Comparison of ENCODE assay signal across 28 cellular contexts in genomic region chr4:147791341-147791740, GRCh38. TPM values are rescaled to one million over a fixed set of nuclear protein-coding genes. Genes with fewer than 3 reads are reported as not detected.
DNase-seq lines count a peak whose midpoint lies in the region; ATAC-seq, FAIRE-seq and TF ChIP-seq lines count a peak whose summit lies in the region.
"Had no signal": no experiment of that assay in that cellular context is flagged by ENCODE, and none has a peak within 500 bp of the region (broad histone marks: within the 10 kb centered on the region; RNA-seq: fewer than 3 reads in every experiment).

No MANE protein-coding gene starts in this region.

- peaks cover 43% of the 10 kb centered on the region for H3K4me1 Mint-ChIP-seq in activated T-helper 17 cell treated with anti-CD3 and anti-CD28 coated beads, Interleukin-2, amount 50 U/mL, for 72 hours
- H3K4me1 Mint-ChIP-seq: B cell had no signal

- no peak for TF ChIP-seq CTCF in heart left ventricle (IDR thresholded peaks at IDR 0.05)
- no peak for TF ChIP-seq CTCF in keratinocyte (optimal IDR thresholded peaks at IDR 0.05 in 1 of 3, IDR thresholded peaks at IDR 0.05 in 1 of 3, conservative IDR thresholded peaks at IDR 0.05 in 1 of 3; ENCODE audit: extremely low read depth in 1 of 3, insufficient read depth in 2 of 3, low read length in 3 of 3)

- H3K36me3 Mint-ChIP-seq in activated T-helper 17 cell treated with anti-CD3 and anti-CD28 coated beads, Interleukin-2, amount 50 U/mL, for 72 hours (ENCODE audit: low read depth): peaks cover 5% of the 10 kb centered on the region
- H3K36me3 Mint-ChIP-seq: CD14-positive monocyte; CD8-positive, alpha-beta memory T cell had no signal

- H3K9me3 Mint-ChIP-seq in activated T-helper 17 cell treated with anti-CD3 and anti-CD28 coated beads, Interleukin-2, amount 50 U/mL, for 72 hours: no peaks in the 10 kb centered on the region
- H3K9me3 Mint-ChIP-seq: CD14-positive monocyte; CD8-positive, alpha-beta memory T cell had no signal

- dilution Hi-C loops in keratinocyte (cut with MboI; ENCODE audit: extremely low pct_ligation_motif_present, low sequenced_read_pairs): no loop called here

- H3K4me3 ChIP-seq in heart left ventricle (no peak overlapping the region), right cardiac atrium (ENCODE audit: low read length) (no peak overlapping the region), keratinocyte (ENCODE audit: control insufficient read depth in 2 of 3, extremely low read depth in 1 of 3, insufficient read depth in 2 of 3, low read depth in 1 of 3, low read length in 3 of 3) (no peak overlapping the region), urinary bladder (ENCODE audit: low read depth, low read length) (no peak overlapping the region)
- H3K4me3 ChIP-seq: GM23248, MG63 had no signal

- H3K27me3 ChIP-seq in heart left ventricle (no peaks in the 10 kb centered on the region), right cardiac atrium (ENCODE audit: control insufficient read depth, insufficient read depth) (no peaks in the 10 kb centered on the region), keratinocyte (ENCODE audit: control insufficient read depth, extremely low read depth, insufficient read depth, low read length) (no peaks in the 10 kb centered on the region)
- H3K27me3 ChIP-seq: MG63 had no signal

- H3K36me3 ChIP-seq in heart left ventricle: no peaks in the 10 kb centered on the region
- no peaks in the 10 kb centered on the region for H3K36me3 ChIP-seq in keratinocyte (ENCODE audit: control insufficient read depth in 2 of 2, extremely low read depth in 1 of 2, insufficient read depth in 2 of 2, low read length in 2 of 2)
- H3K36me3 ChIP-seq in urinary bladder (ENCODE audit: insufficient read depth): no peaks in the 10 kb centered on the region
- H3K36me3 ChIP-seq: MG63 had no signal

- no peaks in the 10 kb centered on the region for H3K9me3 ChIP-seq in heart left ventricle
- H3K9me3 ChIP-seq in right cardiac atrium (ENCODE audit: control insufficient read depth, low read length): no peaks in the 10 kb centered on the region
- no peaks in the 10 kb centered on the region for H3K9me3 ChIP-seq in keratinocyte (ENCODE audit: control insufficient read depth, low read depth, low read length)
- H3K9me3 ChIP-seq: MG63 had no signal

- no peak for DNase-seq in heart left ventricle
- DNase-seq in right cardiac atrium: no peak
- DNase-seq in keratinocyte (ENCODE audit: low read depth, low spot score): no peak
- DNase-seq in HT-29 (ENCODE audit: low spot score): no peak
- no peak for DNase-seq in HUDEP-2 (lab: John Stamatoyannopoulos, UW; ENCODE audit: unreplicated experiment in 76 of 76)
- no peak for DNase-seq in activated effector memory CD4-positive, alpha-beta T cell treated with anti-CD3 and anti-CD28 coated beads, Interleukin-2, amount 50 U/mL, for 16 hours
- DNase-seq: CD8-positive, alpha-beta memory T cell; GM23248; H7; KBM-7; MG63; NCI-H1105 treated with DMSO at 0.1 percent for 48 hours; NCI-H146; NCI-H1930; NCI-H2107; NCI-H446 treated with DMSO at 0.1 percent for 48 hours; NCI-H526; NCI-H82; NK-92 treated with Interleukin-12 subunit alpha and Interleukin-12 subunit beta, amount 100 ng/mL, for 24 hours; RPMI8226; SHP77 had no signal

- peaks cover 74% of the 10 kb centered on the region for H3K79me2 ChIP-seq in keratinocyte (ENCODE audit: control insufficient read depth, insufficient read depth, low read length)

- 94 to 97% (median 96%) methylated on average over 17 of the region's 17 CpGs for WGBS in heart left ventricle, 4 donors
- whole genome bisulfite sequencing in right cardiac atrium: 98% methylated on average over 17 of the region's 17 CpGs
- 97% methylated on average over 17 of the region's 17 CpGs for WGBS in urinary bladder

- TF ChIP-seq POLR2A in heart left ventricle (IDR thresholded peaks at IDR 0.05): no peak

- peaks cover 2% of the 10 kb centered on the region for H3K9me1 ChIP-seq in keratinocyte (ENCODE audit: control insufficient read depth, extremely low read depth, insufficient read depth, low read length)

- no peak for FAIRE-seq in keratinocyte (lab: Jason Lieb, UNC)
- FAIRE-seq: D721Med, GM18507 had no signal

- intact Hi-C loops in heart left ventricle (cut with DNase I): loop anchor here in 1 of 10 donors (5.0 to 10.0 kb wide), 2 partner anchors 59 to 63 kb away; partner anchors contain the start of gene ARHGAP10
- intact Hi-C loops in right cardiac atrium (cut with DNase I): no loop called here

- ATAC-seq in heart left ventricle: no peak
- ATAC-seq in right cardiac atrium: no peak
- ATAC-seq in activated T-helper 17 cell treated with anti-CD3 and anti-CD28 coated beads, Interleukin-2, amount 50 U/mL, for 72 hours (replicated peaks): no peak

- no peak overlapping the region for H3K9ac ChIP-seq in keratinocyte (ENCODE audit: control insufficient read depth, extremely low read depth, insufficient read depth, low read length)
- H3K9ac ChIP-seq: GM23248 had no signal

- peak overlapping the region in 10 of 12 donors; percentile 1 to 65 (median 30) for H3K27ac ChIP-seq in heart left ventricle
- H3K27ac ChIP-seq in right cardiac atrium (ENCODE audit: low read length): no peak overlapping the region
- peak overlapping the region; percentile 63 for H3K27ac ChIP-seq in keratinocyte (ENCODE audit: control insufficient read depth, insufficient read depth, low read length)
- H3K27ac ChIP-seq in urinary bladder (ENCODE audit: low read depth): peak overlapping the region; percentile 18
- H3K27ac ChIP-seq: 22Rv1, GM23248 had no signal

- H3K4me2 ChIP-seq in keratinocyte (ENCODE audit: control insufficient read depth, extremely low read depth, insufficient read depth, low read depth, low read length): no peak overlapping the region

- H3K27me3 Mint-ChIP-seq in activated T-helper 17 cell treated with anti-CD3 and anti-CD28 coated beads, Interleukin-2, amount 50 U/mL, for 72 hours: no peaks in the 10 kb centered on the region
- H3K27me3 Mint-ChIP-seq: B cell; CD8-positive, alpha-beta memory T cell had no signal

- no peaks in the 10 kb centered on the region for H4K20me1 ChIP-seq in keratinocyte (ENCODE audit: control insufficient read depth, extremely low read depth, insufficient read depth, low read length)

- no peak overlapping the region for H2AFZ ChIP-seq in keratinocyte (ENCODE audit: control insufficient read depth, low read length)
- H2AFZ ChIP-seq: GM23248 had no signal

- no peak overlapping the region for H3K27ac Mint-ChIP-seq in activated T-helper 17 cell treated with anti-CD3 and anti-CD28 coated beads, Interleukin-2, amount 50 U/mL, for 72 hours
- H3K27ac Mint-ChIP-seq: B cell, CD14-positive monocyte had no signal

- H3K4me1 ChIP-seq in heart left ventricle (peaks cover 5 to 74% (median 63%) of the 10 kb centered on the region in 12 donors), right cardiac atrium (ENCODE audit: control insufficient read depth, insufficient read depth, low read length) (peaks cover 17% of the 10 kb centered on the region), keratinocyte (ENCODE audit: control insufficient read depth, extremely low read depth, insufficient read depth, low read length) (peaks cover 44% of the 10 kb centered on the region), urinary bladder (ENCODE audit: insufficient read depth) (peaks cover 4% of the 10 kb centered on the region)

- peak overlapping the region; percentile 81 for H3K4me3 Mint-ChIP-seq in activated T-helper 17 cell treated with anti-CD3 and anti-CD28 coated beads, Interleukin-2, amount 50 U/mL, for 72 hours
- H3K4me3 Mint-ChIP-seq: B cell, CD14-positive monocyte had no signal

RNA-seq across cellular contexts. Expression of gene ARHGAP10, which starts 59.5 kb away (rescaled TPM):
- 10 to 100 TPM; 30.6 to 64.2 (median 51.7) TPM for total RNA-seq in heart left ventricle
- 10 to 100 TPM; 39.8 to 73.7 TPM for polyA plus RNA-seq in heart left ventricle
- total RNA-seq in right cardiac atrium: 10 to 100 TPM; 43.3 to 54.1 (median 48.7) TPM
- polyA plus RNA-seq in right cardiac atrium: 36.7 TPM
- 10 to 100 TPM; 11.1 to 14.7 TPM for total RNA-seq in activated T-helper 17 cell treated with anti-CD3 and anti-CD28 coated beads, Interleukin-2, amount 50 U/mL, for 72 hours
- polyA plus RNA-seq in keratinocyte: 12.2 to 18.7 TPM (median 17.7 TPM) in 3 replicates
- 20.1 TPM for polyA plus RNA-seq in keratinocyte (2011; ENCODE audit: low read depth)
- polyA plus RNA-seq in keratinocyte (2011; cell fraction: cytosol; rRNA removed): 14.4 and 14.5 TPM in 2 replicates
- 20.8 and 23.0 TPM in 2 replicates for polyA plus RNA-seq in keratinocyte (2011; cell fraction: nucleus; rRNA removed)
- polyA plus RNA-seq in keratinocyte (2012; ENCODE audit: low replicate concordance): 15.5 and 17.3 TPM in 2 replicates
- polyA minus RNA-seq in keratinocyte: 15.6 to 29.9 TPM (median 18.3 TPM) in 3 replicates
- polyA minus RNA-seq in keratinocyte (2011; cell fraction: cytosol; rRNA and poly(A)+ RNA removed): 9.4 TPM
- 25.6 and 42.8 TPM in 2 replicates for polyA minus RNA-seq in keratinocyte (2011; cell fraction: nucleus; rRNA and poly(A)+ RNA removed)
- 76.7 TPM for total RNA-seq in urinary bladder
- 71.3 TPM for polyA plus RNA-seq in urinary bladder
- total RNA-seq in HT-29 (2014; rRNA removed; shearing (Covaris generic)): 4.3 and 9.3 TPM in 2 replicates
